ENCODE assay signal across 1 cellular context in the genomic region with DNA sequence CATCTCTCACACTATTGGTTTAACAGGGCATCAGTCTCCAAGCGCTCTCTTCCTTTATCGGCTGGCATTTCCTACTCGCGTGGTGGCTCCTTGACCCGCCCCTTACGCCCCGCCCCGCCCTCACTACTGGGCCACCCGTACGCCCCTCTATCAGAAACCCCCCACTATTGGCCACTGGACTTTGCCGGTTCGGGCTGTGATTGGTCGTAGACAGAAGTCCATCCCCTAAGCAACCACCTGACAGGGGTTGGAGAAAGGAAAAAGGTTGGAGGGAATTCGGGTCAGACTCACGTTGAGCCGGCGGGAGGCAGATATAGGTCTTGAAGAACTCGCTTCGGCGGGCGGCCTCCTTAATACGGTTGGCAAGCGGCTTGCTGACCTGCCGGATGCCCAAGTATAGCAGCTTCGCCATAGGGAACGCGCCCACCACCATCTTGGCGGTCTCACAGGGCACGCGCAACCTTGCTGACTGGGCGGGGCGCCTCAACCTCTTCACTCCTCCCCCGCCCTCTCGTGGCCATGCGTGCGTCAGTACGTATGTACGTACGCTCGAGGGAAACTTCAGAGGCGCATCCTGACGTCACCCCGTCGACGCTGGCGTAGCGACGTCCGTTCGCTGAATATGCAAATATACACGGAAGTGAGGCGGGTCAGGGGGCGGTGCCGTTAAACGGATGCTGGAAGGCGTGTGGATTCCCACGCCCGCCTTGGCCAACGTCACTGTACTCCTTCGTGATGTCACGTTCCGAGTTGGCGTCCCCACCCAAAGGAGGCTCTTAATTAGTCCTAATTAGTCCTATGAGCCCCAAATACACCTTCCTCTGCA.
TF ChIP-seq lines count a peak whose summit lies in the region.

A gene (minus strand): TSS at position 471 of the 826 bp plus-strand sequence. CDS start 38 bp downstream, at position 433.

TF ChIP-seq in GM23338, 12 proteins besides CTCF, POLR2A, EP300 and RAD21 (continued from another document):
- TF ChIP-seq EZH2phosphoT487 (IDR thresholded peaks at IDR 0.05; ENCODE audit: unreplicated experiment) (no peak), STAT1 (IDR thresholded peaks at IDR 0.05; ENCODE audit: unreplicated experiment) (no peak), POLR2AphosphoS5 (IDR thresholded peaks at IDR 0.05; ENCODE audit: low read depth) (peak; percentile 79), ZNF331 (CRISPR knock-in tag; IDR thresholded peaks at IDR 0.05; ENCODE audit: low read depth) (no peak)
- TF ChIP-seq, protein P1, sequence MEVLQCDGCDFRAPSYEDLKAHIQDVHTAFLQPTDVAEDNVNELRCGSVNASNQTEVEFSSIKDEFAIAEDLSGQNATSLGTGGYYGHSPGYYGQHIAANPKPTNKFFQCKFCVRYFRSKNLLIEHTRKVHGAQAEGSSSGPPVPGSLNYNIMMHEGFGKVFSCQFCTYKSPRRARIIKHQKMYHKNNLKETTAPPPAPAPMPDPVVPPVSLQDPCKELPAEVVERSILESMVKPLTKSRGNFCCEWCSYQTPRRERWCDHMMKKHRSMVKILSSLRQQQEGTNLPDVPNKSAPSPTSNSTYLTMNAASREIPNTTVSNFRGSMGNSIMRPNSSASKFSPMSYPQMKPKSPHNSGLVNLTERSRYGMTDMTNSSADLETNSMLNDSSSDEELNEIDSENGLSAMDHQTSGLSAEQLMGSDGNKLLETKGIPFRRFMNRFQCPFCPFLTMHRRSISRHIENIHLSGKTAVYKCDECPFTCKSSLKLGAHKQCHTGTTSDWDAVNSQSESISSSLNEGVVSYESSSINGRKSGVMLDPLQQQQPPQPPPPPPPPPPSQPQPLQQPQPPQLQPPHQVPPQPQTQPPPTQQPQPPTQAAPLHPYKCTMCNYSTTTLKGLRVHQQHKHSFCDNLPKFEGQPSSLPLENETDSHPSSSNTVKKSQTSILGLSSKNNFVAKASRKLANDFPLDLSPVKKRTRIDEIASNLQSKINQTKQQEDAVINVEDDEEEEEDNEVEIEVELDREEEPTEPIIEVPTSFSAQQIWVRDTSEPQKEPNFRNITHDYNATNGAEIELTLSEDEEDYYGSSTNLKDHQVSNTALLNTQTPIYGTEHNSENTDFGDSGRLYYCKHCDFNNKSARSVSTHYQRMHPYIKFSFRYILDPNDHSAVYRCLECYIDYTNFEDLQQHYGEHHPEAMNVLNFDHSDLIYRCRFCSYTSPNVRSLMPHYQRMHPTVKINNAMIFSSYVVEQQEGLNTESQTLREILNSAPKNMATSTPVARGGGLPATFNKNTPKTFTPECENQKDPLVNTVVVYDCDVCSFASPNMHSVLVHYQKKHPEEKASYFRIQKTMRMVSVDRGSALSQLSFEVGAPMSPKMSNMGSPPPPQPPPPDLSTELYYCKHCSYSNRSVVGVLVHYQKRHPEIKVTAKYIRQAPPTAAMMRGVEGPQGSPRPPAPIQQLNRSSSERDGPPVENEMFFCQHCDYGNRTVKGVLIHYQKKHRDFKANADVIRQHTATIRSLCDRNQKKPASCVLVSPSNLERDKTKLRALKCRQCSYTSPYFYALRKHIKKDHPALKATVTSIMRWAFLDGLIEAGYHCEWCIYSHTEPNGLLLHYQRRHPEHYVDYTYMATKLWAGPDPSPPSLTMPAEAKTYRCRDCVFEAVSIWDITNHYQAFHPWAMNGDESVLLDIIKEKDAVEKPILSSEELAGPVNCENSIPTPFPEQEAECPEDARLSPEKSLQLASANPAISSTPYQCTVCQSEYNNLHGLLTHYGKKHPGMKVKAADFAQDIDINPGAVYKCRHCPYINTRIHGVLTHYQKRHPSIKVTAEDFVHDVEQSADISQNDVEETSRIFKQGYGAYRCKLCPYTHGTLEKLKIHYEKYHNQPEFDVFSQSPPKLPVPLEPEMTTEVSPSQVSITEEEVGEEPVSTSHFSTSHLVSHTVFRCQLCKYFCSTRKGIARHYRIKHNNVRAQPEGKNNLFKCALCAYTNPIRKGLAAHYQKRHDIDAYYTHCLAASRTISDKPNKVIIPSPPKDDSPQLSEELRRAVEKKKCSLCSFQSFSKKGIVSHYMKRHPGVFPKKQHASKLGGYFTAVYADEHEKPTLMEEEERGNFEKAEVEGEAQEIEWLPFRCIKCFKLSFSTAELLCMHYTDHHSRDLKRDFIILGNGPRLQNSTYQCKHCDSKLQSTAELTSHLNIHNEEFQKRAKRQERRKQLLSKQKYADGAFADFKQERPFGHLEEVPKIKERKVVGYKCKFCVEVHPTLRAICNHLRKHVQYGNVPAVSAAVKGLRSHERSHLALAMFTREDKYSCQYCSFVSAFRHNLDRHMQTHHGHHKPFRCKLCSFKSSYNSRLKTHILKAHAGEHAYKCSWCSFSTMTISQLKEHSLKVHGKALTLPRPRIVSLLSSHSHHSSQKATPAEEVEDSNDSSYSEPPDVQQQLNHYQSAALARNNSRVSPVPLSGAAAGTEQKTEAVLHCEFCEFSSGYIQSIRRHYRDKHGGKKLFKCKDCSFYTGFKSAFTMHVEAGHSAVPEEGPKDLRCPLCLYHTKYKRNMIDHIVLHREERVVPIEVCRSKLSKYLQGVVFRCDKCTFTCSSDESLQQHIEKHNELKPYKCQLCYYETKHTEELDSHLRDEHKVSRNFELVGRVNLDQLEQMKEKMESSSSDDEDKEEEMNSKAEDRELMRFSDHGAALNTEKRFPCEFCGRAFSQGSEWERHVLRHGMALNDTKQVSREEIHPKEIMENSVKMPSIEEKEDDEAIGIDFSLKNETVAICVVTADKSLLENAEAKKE (CRISPR knock-in tag; IDR thresholded peaks at IDR 0.05), result no peak
